1 cellular context compared by ENCODE assay signal in the genomic region with DNA sequence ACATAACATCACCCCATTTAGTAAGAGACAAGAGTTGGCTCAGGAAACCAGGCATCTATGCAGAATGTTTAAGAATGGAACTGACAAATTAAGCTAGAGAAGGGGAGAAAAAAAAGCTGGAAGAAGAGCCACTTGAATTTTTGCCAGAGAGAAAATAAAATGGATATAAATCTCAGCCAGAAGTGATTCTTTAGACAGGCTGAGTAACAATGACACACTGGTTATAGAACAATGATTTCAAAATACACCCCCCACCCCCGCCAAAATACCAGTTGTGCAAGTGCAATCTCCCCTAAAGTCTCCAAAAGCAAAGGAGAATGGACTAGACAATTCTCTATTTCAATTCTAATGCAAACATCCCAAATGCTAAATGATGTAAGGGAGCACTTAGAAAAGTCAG.
TF ChIP-seq lines count a peak whose summit lies in the region.

No MANE protein-coding gene starts in this region.

TF ChIP-seq in HepG2, 621 proteins besides CTCF, POLR2A, EP300 and RAD21:
- TF ChIP-seq CSRNP1 (CRISPR knock-in tag; IDR thresholded peaks at IDR 0.05) (no peak), ZNF317 (CRISPR knock-in tag; IDR thresholded peaks at IDR 0.05) (no peak), HOXA3 (CRISPR knock-in tag; IDR thresholded peaks at IDR 0.05) (no peak), SP2 (CRISPR knock-in tag; IDR thresholded peaks at IDR 0.05) (no peak)
